ENCODE assay signal across 8 cellular contexts in the genomic region with DNA sequence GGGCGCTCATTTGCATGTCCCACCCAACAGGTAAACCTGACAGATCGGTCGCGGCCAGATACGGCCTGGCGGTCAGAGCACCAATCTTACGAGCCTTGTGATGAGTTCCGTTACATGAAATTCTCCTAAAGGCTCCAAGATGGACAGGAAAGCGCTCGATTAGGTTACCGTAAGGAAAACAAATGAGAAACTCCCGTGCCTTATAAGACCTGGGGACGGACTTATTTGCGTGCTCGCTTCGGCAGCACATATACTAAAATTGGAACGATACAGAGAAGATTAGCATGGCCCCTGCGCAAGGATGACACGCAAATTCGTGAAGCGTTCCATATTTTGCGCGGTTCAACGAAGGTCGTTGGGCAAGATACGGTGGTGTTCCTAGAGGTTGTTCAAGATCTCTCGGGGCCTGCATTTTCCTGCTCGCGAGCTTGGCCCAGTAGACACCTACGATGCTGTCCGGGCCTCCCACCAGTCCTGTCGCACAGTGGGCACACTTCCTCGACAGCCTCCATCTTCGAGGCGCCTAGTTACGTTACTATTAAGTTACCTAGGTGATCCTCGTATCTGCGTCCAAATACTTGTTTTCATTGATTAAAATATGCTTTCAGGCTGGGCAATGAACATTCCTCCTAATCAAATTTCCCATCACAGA. TPM values are rescaled to one million over a fixed set of nuclear protein-coding genes. Genes with fewer than 3 reads are reported as not detected.
A peak's percentile ranks its signal among the peaks of the same experiment; 100 is the strongest.
DNase-seq lines count a peak whose midpoint lies in the region; ATAC-seq and TF ChIP-seq lines count a peak whose summit lies in the region.

RNU6-7 (plus strand) TSS at position 230 of the 652 bp plus-strand sequence.

- no peak for TF ChIP-seq CTCF in OCI-LY3 (IDR thresholded peaks at IDR 0.05; ENCODE audit: low read depth, low read length)
- TF ChIP-seq CTCF in ascending aorta (IDR thresholded peaks at IDR 0.05), result no peak

- peaks cover 8% of the 10 kb centered on the region; the same call in 1 of the 2 replicates for H4K20me1 ChIP-seq in OCI-LY3 (ENCODE audit: insufficient read depth, low read length)

- peak within 1 kb of the TSS; percentile 80 for H3K9ac ChIP-seq in OCI-LY3 (ENCODE audit: low read length)
- peak within 1 kb of the TSS; percentile 18 for H3K9ac ChIP-seq in iPS-15b (ENCODE audit: low read depth, low read length)

- no peaks in the 10 kb centered on the region for H3K9me3 ChIP-seq in OCI-LY3 (ENCODE audit: insufficient read depth, low read length)
- H3K9me3 ChIP-seq in ascending aorta, result no peaks in the 10 kb centered on the region
- no peaks in the 10 kb centered on the region for H3K9me3 ChIP-seq in iPS-15b (ENCODE audit: control insufficient read depth, insufficient read depth, low read length)

- peak; percentile 85 for DNase-seq in activated CD8-positive, alpha-beta memory T cell treated with anti-CD3 and anti-CD28 coated beads for 24 hours
- DNase-seq in activated CD8-positive, alpha-beta memory T cell treated with anti-CD3 and anti-CD28 coated beads, Interleukin-2, amount 50 U/mL, for 4 hours, result no peak
- DNase-seq in ascending aorta (ENCODE audit: low spot score in 2 of 2) (peak in 1 of 2 donors; percentile 67), posterior vena cava (ENCODE audit: low spot score) (no peak)

- H3K4me3 ChIP-seq in OCI-LY3 (ENCODE audit: low read length) (peak within 1 kb of the TSS; percentile 97), ascending aorta (peak within 1 kb of the TSS; percentile 72 to 75), iPS-15b (ENCODE audit: low read depth, low read length) (peak within 1 kb of the TSS; percentile 94), skin epidermis (peak within 1 kb of the TSS; percentile 33 to 74 (median 56))

- H3K27me3 ChIP-seq in OCI-LY3 (ENCODE audit: low read depth, low read length) (peaks cover 13% of the 10 kb centered on the region; the same call in 1 of the 2 replicates), ascending aorta (no peaks in the 10 kb centered on the region), iPS-15b (ENCODE audit: control insufficient read depth, insufficient read depth, low read length) (peaks cover 3% of the 10 kb centered on the region)

- ATAC-seq in HG02884 (IDR thresholded peaks at IDR 0.05; ENCODE audit: unreplicated experiment), result no peak

- no peaks in the 10 kb centered on the region for H3K79me2 ChIP-seq in OCI-LY3 (ENCODE audit: low read length)

- H3K4me1 ChIP-seq in OCI-LY3 (ENCODE audit: low read length) (peaks cover 36% of the 10 kb centered on the region), ascending aorta (no peaks in the 10 kb centered on the region), iPS-15b (ENCODE audit: control insufficient read depth, insufficient read depth, low read length) (no peaks in the 10 kb centered on the region)

- intact Hi-C loops in ascending aorta (cut with DNase I) (loop anchor here (1.0 to 5.0 kb wide), 7 partner anchors 51 to 1175 kb away; partner anchors contain the start of genes AP4S1, HECTD1, NUBPL and STRN3), posterior vena cava (cut with DNase I) (no loop called here)

- peak within 1 kb of the TSS; percentile 98 for H3K4me2 ChIP-seq in OCI-LY3 (ENCODE audit: low read length)

- H3K36me3 ChIP-seq in OCI-LY3 (replicated peaks; ENCODE audit: low read depth, low read length), result no peaks in the 10 kb centered on the region
- H3K36me3 ChIP-seq in ascending aorta, result no peaks in the 10 kb centered on the region
- no peaks in the 10 kb centered on the region for H3K36me3 ChIP-seq in iPS-15b (ENCODE audit: control insufficient read depth, insufficient read depth, low read length)

- H3K27ac ChIP-seq in OCI-LY3 (ENCODE audit: low read length), result peak within 1 kb of the TSS; percentile 55
- peak within 1 kb of the TSS; percentile 69 to 75 for H3K27ac ChIP-seq in ascending aorta
- H3K27ac ChIP-seq in skin epidermis, result peak within 1 kb of the TSS in 16 of 21 experiments; percentile 16 to 93 (median 84)

- peak within 1 kb of the TSS; percentile 84 for H2AFZ ChIP-seq in OCI-LY3 (ENCODE audit: low read depth, low read length)

RNA-seq across cellular contexts. Expression of gene RNU6-7, which starts in this region (rescaled TPM):
- total RNA-seq in ascending aorta (not detected), posterior vena cava (not detected)
